Comparison of ENCODE assay signal across 7 cellular contexts in genomic region chr20:2653511-2654383, GRCh38. TPM values are rescaled to one million over a fixed set of nuclear protein-coding genes. Genes with fewer than 3 reads are reported as not detected.
DNase-seq lines count a peak whose midpoint lies in the region; ATAC-seq, FAIRE-seq and TF ChIP-seq lines count a peak whose summit lies in the region.

No MANE protein-coding gene starts in this region.

- TF ChIP-seq POLR2A in H54 (IDR thresholded peaks at IDR 0.05; ENCODE audit: low read depth, low read length), result no peak

- H3K27ac Mint-ChIP-seq in activated T-cell treated with anti-CD3 and anti-CD28 coated beads, Interleukin-2, amount 50 U/mL, for 72 hours, result peak overlapping the region; percentile 94
- H3K27ac Mint-ChIP-seq in stimulated activated naive CD8-positive, alpha-beta T cell treated with anti-CD3 and anti-CD28 coated beads, Interleukin-15, amount 100 ng/mL, for 72 hours, result peak overlapping the region; percentile 85 to 97

- no peaks in the 10 kb centered on the region for H3K9me3 Mint-ChIP-seq in activated T-cell treated with anti-CD3 and anti-CD28 coated beads, Interleukin-2, amount 50 U/mL, for 72 hours
- no peaks in the 10 kb centered on the region for H3K9me3 Mint-ChIP-seq in stimulated activated naive CD8-positive, alpha-beta T cell treated with anti-CD3 and anti-CD28 coated beads, Interleukin-15, amount 100 ng/mL, for 72 hours

- H3K9ac ChIP-seq in HUES48 (ENCODE audit: low read depth, low read length), result peak overlapping the region; percentile 97

- H3K9me3 ChIP-seq in HUES48 (ENCODE audit: control insufficient read depth, insufficient read depth, low read length) (no peaks in the 10 kb centered on the region), iPS-18c (ENCODE audit: control insufficient read depth, insufficient read depth, low read length) (no peaks in the 10 kb centered on the region)

- peaks cover 57% of the 10 kb centered on the region for H3K4me1 Mint-ChIP-seq in activated T-cell treated with anti-CD3 and anti-CD28 coated beads, Interleukin-2, amount 50 U/mL, for 72 hours (ENCODE audit: low read depth)
- H3K4me1 Mint-ChIP-seq in stimulated activated naive CD8-positive, alpha-beta T cell treated with anti-CD3 and anti-CD28 coated beads, Interleukin-15, amount 100 ng/mL, for 72 hours, result peaks cover 63% of the 10 kb centered on the region

- peak overlapping the region; percentile 95 to 96 for H3K4me3 Mint-ChIP-seq in activated T-cell treated with anti-CD3 and anti-CD28 coated beads, Interleukin-2, amount 50 U/mL, for 72 hours
- peak overlapping the region; percentile 95 to 96 for H3K4me3 Mint-ChIP-seq in stimulated activated naive CD8-positive, alpha-beta T cell treated with anti-CD3 and anti-CD28 coated beads, Interleukin-15, amount 100 ng/mL, for 72 hours

- no peaks in the 10 kb centered on the region for H3K27me3 Mint-ChIP-seq in activated T-cell treated with anti-CD3 and anti-CD28 coated beads, Interleukin-2, amount 50 U/mL, for 72 hours (ENCODE audit: low read depth)
- no peaks in the 10 kb centered on the region for H3K27me3 Mint-ChIP-seq in stimulated activated naive CD8-positive, alpha-beta T cell treated with anti-CD3 and anti-CD28 coated beads, Interleukin-15, amount 100 ng/mL, for 72 hours

- H3K27me3 ChIP-seq in HUES48 (ENCODE audit: control insufficient read depth, insufficient read depth, low read length), result no peaks in the 10 kb centered on the region

- H3K4me3 ChIP-seq in HUES48 (ENCODE audit: low read depth, low read length) (peak overlapping the region; percentile 86), iPS-18c (ENCODE audit: insufficient read depth, low read depth, low read length) (peak overlapping the region; percentile 100)

- H3K36me3 ChIP-seq in HUES48 (ENCODE audit: control insufficient read depth, insufficient read depth, low read length), result peaks cover 57% of the 10 kb centered on the region

- H3K4me1 ChIP-seq in HUES48 (ENCODE audit: control insufficient read depth, insufficient read depth, low read length), result peaks cover 4% of the 10 kb centered on the region; the same call in 1 of the 2 replicates

- ATAC-seq in activated T-cell treated with anti-CD3 and anti-CD28 coated beads, Interleukin-2, amount 50 U/mL, for 72 hours (replicated peaks in 1 of 2), result no peak
- ATAC-seq in stimulated activated naive CD8-positive, alpha-beta T cell treated with anti-CD3 and anti-CD28 coated beads, Interleukin-15, amount 100 ng/mL, for 72 hours, result no peak
- ATAC-seq in GM18909 (IDR thresholded peaks at IDR 0.05; ENCODE audit: poor library complexity, unreplicated experiment), result no peak

- DNase-seq in activated T-cell treated with anti-CD3 and anti-CD28 coated beads, Interleukin-2, amount 50 U/mL, for 72 hours, result no peak
- no peak for DNase-seq in stimulated activated naive CD8-positive, alpha-beta T cell treated with anti-CD3 and anti-CD28 coated beads, Interleukin-15, amount 100 ng/mL, for 72 hours
- DNase-seq in midbrain (lab: John Stamatoyannopoulos, UW) (no peak), H54 (ENCODE audit: insufficient read length, low spot score) (no peak)

- H3K27ac ChIP-seq in HUES48 (ENCODE audit: low read depth, low read length), result no peak overlapping the region

- peaks cover 25 to 38% of the 10 kb centered on the region in 2 donors for H3K36me3 Mint-ChIP-seq in activated T-cell treated with anti-CD3 and anti-CD28 coated beads, Interleukin-2, amount 50 U/mL, for 72 hours (ENCODE audit: insufficient read depth in 2 of 2)

- FAIRE-seq in H54 (lab: Jason Lieb, UNC), result no peak

RNA-seq across cellular contexts. Expression of gene NOP56, which starts 1.3 kb away (rescaled TPM):
- 100 to 1,000 TPM; 263 to 392 TPM for total RNA-seq in activated T-cell treated with anti-CD3 and anti-CD28 coated beads, Interleukin-2, amount 50 U/mL, for 72 hours

RNA-seq across cellular contexts. Expression of gene IDH3B, which starts 10.3 kb away (rescaled TPM):
- 100 to 1,000 TPM; 101 to 127 TPM for total RNA-seq in activated T-cell treated with anti-CD3 and anti-CD28 coated beads, Interleukin-2, amount 50 U/mL, for 72 hours

RNA-seq across cellular contexts. Expression of gene EBF4, which starts 38.8 kb away (rescaled TPM):
- total RNA-seq in activated T-cell treated with anti-CD3 and anti-CD28 coated beads, Interleukin-2, amount 50 U/mL, for 72 hours, result 10 to 100 TPM in 1 of 2 donors, 1 to 10 TPM in 1; 8.9 to 23.0 TPM
